18 cellular contexts compared by ENCODE assay signal in genomic region chr1:71919812-71920509, GRCh38.
DNase-seq lines count a peak whose midpoint lies in the region; ATAC-seq and TF ChIP-seq lines count a peak whose summit lies in the region.
"Had no signal": no experiment of that assay in that cellular context is flagged by ENCODE, and none has a peak within 500 bp of the region (broad histone marks: within the 10 kb centered on the region; RNA-seq: fewer than 3 reads in every experiment).

No MANE protein-coding gene starts in this region.

- H3K4me3 Mint-ChIP-seq in GM23338 (no peak overlapping the region), endodermal cell (no peak overlapping the region)
- H3K4me3 Mint-ChIP-seq: mesothelial cell of epicardium; nephron progenitor cell; stimulated activated memory B cell treated with anti-CD40 and anti-IgM and Interleukin-4, amounts not matched to agents 10 μg/mL and 1 μg/mL and 100 μg/mL, for 72 hours had no signal

- H3K36me3 Mint-ChIP-seq in GM23338 (ENCODE audit: low read depth) = no peaks in the 10 kb centered on the region
- H3K36me3 Mint-ChIP-seq in endodermal cell (ENCODE audit: low read depth) = no peaks in the 10 kb centered on the region
- H3K36me3 Mint-ChIP-seq: mesothelial cell of epicardium; stimulated activated memory B cell treated with anti-CD40 and anti-IgM and Interleukin-4, amounts not matched to agents 10 μg/mL and 1 μg/mL and 100 μg/mL, for 72 hours had no signal

- H3K36me3 ChIP-seq in GM23338 (ENCODE audit: insufficient read depth) (no peaks in the 10 kb centered on the region), endodermal cell (ENCODE audit: control insufficient read depth, insufficient read depth, low read length) (no peaks in the 10 kb centered on the region), breast epithelium (no peaks in the 10 kb centered on the region)
- H3K36me3 ChIP-seq: Peyer's patch, thoracic aorta, WERI-Rb-1 had no signal

- no peaks in the 10 kb centered on the region for H3K9me3 Mint-ChIP-seq in GM23338
- H3K9me3 Mint-ChIP-seq in endodermal cell = no peaks in the 10 kb centered on the region
- H3K9me3 Mint-ChIP-seq: mesothelial cell of epicardium, nephron progenitor cell had no signal

- TF ChIP-seq CTCF in GM23338 (conservative IDR thresholded peaks at IDR 0.05; ENCODE audit: low read depth in 2 of 2) (no peak), endodermal cell (conservative IDR thresholded peaks at IDR 0.05) (no peak), breast epithelium (IDR thresholded peaks at IDR 0.05) (no peak)

- H3F3A ChIP-seq in GM23338 (replicated peaks; ENCODE audit: low read depth) = no peaks in the 10 kb centered on the region

- no peaks in the 10 kb centered on the region for H3K9me2 ChIP-seq in GM23338 (ENCODE audit: insufficient read depth)
- H3K9me2 ChIP-seq: SK-N-SH had no signal

- H3K4me3 ChIP-seq in GM23338 (no peak overlapping the region), endodermal cell (ENCODE audit: low read length) (no peak overlapping the region), breast epithelium (no peak overlapping the region)
- H3K4me3 ChIP-seq: Peyer's patch, thoracic aorta had no signal

- 82 to 90% methylated on average over 2 of the region's 2 CpGs for WGBS in endodermal cell (ENCODE audit: insufficient coverage in 1 of 2, insufficient read length in 1 of 2), 2 experiments

- no peak overlapping the region for H3K9ac ChIP-seq in endodermal cell (ENCODE audit: extremely low read depth, low read length, poor library complexity, severe bottlenecking)
- H3K9ac ChIP-seq: SK-N-SH had no signal

- intact Hi-C loops in breast epithelium (cut with DNase I; ENCODE audit: low total_unique reads) = no loop called here

- H3K4me2 ChIP-seq in GM23338 = no peak overlapping the region
- H3K4me2 ChIP-seq: SK-N-SH had no signal

- no peak overlapping the region for H3K27ac ChIP-seq in GM23338 (ENCODE audit: low read depth)
- no peak overlapping the region for H3K27ac ChIP-seq in endodermal cell (ENCODE audit: low read depth, low read length)
- H3K27ac ChIP-seq in breast epithelium = no peak overlapping the region
- H3K27ac ChIP-seq: Peyer's patch, thoracic aorta, WERI-Rb-1 had no signal

- H3K27me3 ChIP-seq in GM23338 (ENCODE audit: insufficient read depth) (no peaks in the 10 kb centered on the region), endodermal cell (ENCODE audit: control insufficient read depth, insufficient read depth, low read length, poor library complexity, severe bottlenecking) (no peaks in the 10 kb centered on the region), breast epithelium (no peaks in the 10 kb centered on the region)
- H3K27me3 ChIP-seq: Peyer's patch had no signal

- TF ChIP-seq POLR2A in breast epithelium (IDR thresholded peaks at IDR 0.05) = no peak

- H3K79me2 ChIP-seq in GM23338 (replicated peaks; ENCODE audit: insufficient read depth) = no peaks in the 10 kb centered on the region

- H4K20me1 ChIP-seq in GM23338 (replicated peaks; ENCODE audit: insufficient read depth) = no peaks in the 10 kb centered on the region

- peaks cover 3% of the 10 kb centered on the region for H3K27me3 Mint-ChIP-seq in GM23338 (ENCODE audit: insufficient read depth, low read depth, poor library complexity)
- no peaks in the 10 kb centered on the region for H3K27me3 Mint-ChIP-seq in endodermal cell (ENCODE audit: insufficient read depth)
- H3K27me3 Mint-ChIP-seq: stimulated activated memory B cell treated with anti-CD40 and anti-IgM and Interleukin-4, amounts not matched to agents 10 μg/mL and 1 μg/mL and 100 μg/mL, for 72 hours had no signal

- peaks cover 5% of the 10 kb centered on the region; the same call in 1 of the 2 replicates for H3K4me1 ChIP-seq in GM23338 (ENCODE audit: insufficient read depth)
- H3K4me1 ChIP-seq in endodermal cell (ENCODE audit: control insufficient read depth, insufficient read depth, low read length) = peaks cover 4% of the 10 kb centered on the region
- H3K4me1 ChIP-seq in breast epithelium = no peaks in the 10 kb centered on the region
- H3K4me1 ChIP-seq: Peyer's patch had no signal

- H3K9me3 ChIP-seq in endodermal cell (ENCODE audit: control insufficient read depth, low read length) = no peaks in the 10 kb centered on the region
- H3K9me3 ChIP-seq in breast epithelium = no peaks in the 10 kb centered on the region
- H3K9me3 ChIP-seq: Peyer's patch, SK-N-SH, thoracic aorta had no signal

- ATAC-seq in GM23338 = peak; percentile 85
- ATAC-seq: stimulated activated memory B cell treated with anti-CD40 and anti-IgM and Interleukin-4, amounts not matched to agents 10 μg/mL and 1 μg/mL and 100 μg/mL, for 72 hours had no signal

- H3K27ac Mint-ChIP-seq in GM23338 (no peak overlapping the region), endodermal cell (no peak overlapping the region)
- H3K27ac Mint-ChIP-seq: mesothelial cell of epicardium; nephron progenitor cell; stimulated activated memory B cell treated with anti-CD40 and anti-IgM and Interleukin-4, amounts not matched to agents 10 μg/mL and 1 μg/mL and 100 μg/mL, for 72 hours had no signal

- DNase-seq in AG20443 (ENCODE audit: low spot score) (peak; percentile 5), GM23338 (ENCODE audit: low spot score) (peak; percentile 15), NCI-H2171 (lab: John Stamatoyannopoulos, UW) (peak; percentile 8), endodermal cell (peak; percentile 64), breast epithelium (ENCODE audit: low spot score in 2 of 2) (no peak), cerebellar nuclear complex (lab: John Stamatoyannopoulos, UW) (no peak), NCI-H1694 treated with DMSO at 0.1 percent for 48 hours (lab: John Stamatoyannopoulos, UW) (no peak)
- DNase-seq: activated CD4-positive, alpha-beta T cell treated with anti-CD3 and anti-CD28 coated beads, Interleukin-2, amount 50 U/mL, for 4 hours; activated gamma-delta T cell; AML-193; nephron progenitor cell; Peyer's patch; posterior cingulate gyrus; SK-N-SH; WERI-Rb-1 had no signal

- H3K4me1 Mint-ChIP-seq in GM23338 (peaks cover 17% of the 10 kb centered on the region), endodermal cell (peaks cover 13% of the 10 kb centered on the region)
- H3K4me1 Mint-ChIP-seq: mesothelial cell of epicardium; nephron progenitor cell; stimulated activated memory B cell treated with anti-CD40 and anti-IgM and Interleukin-4, amounts not matched to agents 10 μg/mL and 1 μg/mL and 100 μg/mL, for 72 hours had no signal

- H2AFZ ChIP-seq in GM23338 = peak overlapping the region; percentile 34; the same call in 1 of the 2 replicates

TF ChIP-seq in GM23338, 12 proteins besides CTCF, POLR2A, EP300 and RAD21 (continues in another document):
- TF ChIP-seq EZH2 (IDR thresholded peaks at IDR 0.05; ENCODE audit: low read depth, unreplicated experiment) (no peak), STAT1 (IDR thresholded peaks at IDR 0.05; ENCODE audit: unreplicated experiment) (no peak), JUNB (IDR thresholded peaks at IDR 0.05; ENCODE audit: unreplicated experiment) (no peak), ZNF114 (CRISPR knock-in tag; IDR thresholded peaks at IDR 0.05) (0 out of 2 replicates have a peak, but pooled peaks have one; percentile 29)

Comparison
In these comparisons a context has a peak if more than half of its experiments do, and no peak if none do; other contexts are left out.
1. DNase-seq: peak in AG20443 (single experiment), GM23338 (single experiment), NCI-H2171 (single experiment) and endodermal cell (single experiment); none in breast epithelium (0 of 2), cerebellar nuclear complex (0 of 2) and NCI-H1694 treated with DMSO at 0.1 percent for 48 hours (single experiment).